Comparison of ENCODE assay signal across 1 cellular context in the genomic region with DNA sequence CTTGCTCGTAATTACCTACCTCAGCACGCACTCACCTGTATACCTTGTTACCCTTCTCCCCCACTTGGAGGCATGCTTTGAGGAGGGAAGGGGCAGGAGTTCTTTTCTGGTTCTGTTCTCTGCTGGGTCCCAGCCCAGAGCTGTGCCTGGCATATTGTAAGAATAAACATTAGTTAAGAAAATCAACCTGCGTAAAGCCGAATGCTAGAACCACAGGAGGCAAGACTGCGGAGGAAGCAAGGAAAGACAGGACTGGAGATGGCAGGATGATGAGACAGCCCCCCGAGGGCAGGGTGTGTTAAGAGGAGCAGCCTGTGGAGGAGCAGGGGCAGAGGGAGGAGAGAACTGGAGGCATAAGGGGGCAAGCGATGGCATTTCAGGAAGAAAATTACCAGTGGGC.
TF ChIP-seq lines count a peak whose summit lies in the region.

No MANE protein-coding gene starts in this region.

TF ChIP-seq in H1, 55 proteins besides CTCF, POLR2A, EP300 and RAD21:
- TF ChIP-seq FOSL1 (IDR thresholded peaks at IDR 0.05; ENCODE audit: insufficient read depth, low read depth, low read length) (no peak), CBX8 (IDR thresholded peaks at IDR 0.05; ENCODE audit: borderline replicate concordance, low read depth, low read length) (no peak), HDAC6 (IDR thresholded peaks at IDR 0.05; ENCODE audit: low read depth, low read length) (no peak), BRCA1 (IDR thresholded peaks at IDR 0.05; ENCODE audit: low read depth, low read length) (no peak), BCL11A (IDR thresholded peaks at IDR 0.05; ENCODE audit: low read depth in 2 of 2, low read length in 2 of 2) (no peak), BACH1 (IDR thresholded peaks at IDR 0.05; ENCODE audit: low read length) (no peak), CHD1 (IDR thresholded peaks at IDR 0.05; ENCODE audit: low read depth, low read length) (no peak), EZH2 (IDR thresholded peaks at IDR 0.05; ENCODE audit: low read depth, low read length, severe bottlenecking) (peak; percentile 58), SP1 (IDR thresholded peaks at IDR 0.05; ENCODE audit: low read depth, low read length) (no peak), CEBPB (IDR thresholded peaks at IDR 0.05; ENCODE audit: low read depth, low read length) (no peak), JUND (IDR thresholded peaks at IDR 0.05; ENCODE audit: low read length) (no peak), SUZ12 (IDR thresholded peaks at IDR 0.05; ENCODE audit: low read length) (peak; percentile 70; the same call in 1 of the 2 replicates), POU5F1 (IDR thresholded peaks at IDR 0.05; ENCODE audit: low read depth, low read length) (no peak), SIX5 (IDR thresholded peaks at IDR 0.05; ENCODE audit: low read depth, low read length) (no peak), ZNF274 (IDR thresholded peaks at IDR 0.05; ENCODE audit: borderline replicate concordance, extremely low read depth, low read length) (no peak), JUN (IDR thresholded peaks at IDR 0.05; ENCODE audit: low read depth, low read length) (no peak), RBBP5 (IDR thresholded peaks at IDR 0.05; ENCODE audit: borderline replicate concordance, low read depth, low read length) (no peak), SRF (IDR thresholded peaks at IDR 0.05; ENCODE audit: low read depth, low read length) (no peak), TCF12 (IDR thresholded peaks at IDR 0.05; ENCODE audit: low read depth, low read length) (no peak), CBX5 (IDR thresholded peaks at IDR 0.05; ENCODE audit: low read depth, low read length) (no peak), RNF2 (IDR thresholded peaks at IDR 0.05; ENCODE audit: borderline replicate concordance, low read depth, low read length, missing control alignments, poor library complexity, severe bottlenecking) (peak; percentile 68), RXRA (IDR thresholded peaks at IDR 0.05; ENCODE audit: insufficient read depth, low read depth, low read length) (no peak), GABPA (IDR thresholded peaks at IDR 0.05; ENCODE audit: borderline replicate concordance, insufficient read depth, low read length) (no peak)
- TF ChIP-seq, protein P1, sequence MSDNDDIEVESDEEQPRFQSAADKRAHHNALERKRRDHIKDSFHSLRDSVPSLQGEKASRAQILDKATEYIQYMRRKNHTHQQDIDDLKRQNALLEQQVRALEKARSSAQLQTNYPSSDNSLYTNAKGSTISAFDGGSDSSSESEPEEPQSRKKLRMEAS (IDR thresholded peaks at IDR 0.05) = no peak
- TF ChIP-seq, protein P2, sequence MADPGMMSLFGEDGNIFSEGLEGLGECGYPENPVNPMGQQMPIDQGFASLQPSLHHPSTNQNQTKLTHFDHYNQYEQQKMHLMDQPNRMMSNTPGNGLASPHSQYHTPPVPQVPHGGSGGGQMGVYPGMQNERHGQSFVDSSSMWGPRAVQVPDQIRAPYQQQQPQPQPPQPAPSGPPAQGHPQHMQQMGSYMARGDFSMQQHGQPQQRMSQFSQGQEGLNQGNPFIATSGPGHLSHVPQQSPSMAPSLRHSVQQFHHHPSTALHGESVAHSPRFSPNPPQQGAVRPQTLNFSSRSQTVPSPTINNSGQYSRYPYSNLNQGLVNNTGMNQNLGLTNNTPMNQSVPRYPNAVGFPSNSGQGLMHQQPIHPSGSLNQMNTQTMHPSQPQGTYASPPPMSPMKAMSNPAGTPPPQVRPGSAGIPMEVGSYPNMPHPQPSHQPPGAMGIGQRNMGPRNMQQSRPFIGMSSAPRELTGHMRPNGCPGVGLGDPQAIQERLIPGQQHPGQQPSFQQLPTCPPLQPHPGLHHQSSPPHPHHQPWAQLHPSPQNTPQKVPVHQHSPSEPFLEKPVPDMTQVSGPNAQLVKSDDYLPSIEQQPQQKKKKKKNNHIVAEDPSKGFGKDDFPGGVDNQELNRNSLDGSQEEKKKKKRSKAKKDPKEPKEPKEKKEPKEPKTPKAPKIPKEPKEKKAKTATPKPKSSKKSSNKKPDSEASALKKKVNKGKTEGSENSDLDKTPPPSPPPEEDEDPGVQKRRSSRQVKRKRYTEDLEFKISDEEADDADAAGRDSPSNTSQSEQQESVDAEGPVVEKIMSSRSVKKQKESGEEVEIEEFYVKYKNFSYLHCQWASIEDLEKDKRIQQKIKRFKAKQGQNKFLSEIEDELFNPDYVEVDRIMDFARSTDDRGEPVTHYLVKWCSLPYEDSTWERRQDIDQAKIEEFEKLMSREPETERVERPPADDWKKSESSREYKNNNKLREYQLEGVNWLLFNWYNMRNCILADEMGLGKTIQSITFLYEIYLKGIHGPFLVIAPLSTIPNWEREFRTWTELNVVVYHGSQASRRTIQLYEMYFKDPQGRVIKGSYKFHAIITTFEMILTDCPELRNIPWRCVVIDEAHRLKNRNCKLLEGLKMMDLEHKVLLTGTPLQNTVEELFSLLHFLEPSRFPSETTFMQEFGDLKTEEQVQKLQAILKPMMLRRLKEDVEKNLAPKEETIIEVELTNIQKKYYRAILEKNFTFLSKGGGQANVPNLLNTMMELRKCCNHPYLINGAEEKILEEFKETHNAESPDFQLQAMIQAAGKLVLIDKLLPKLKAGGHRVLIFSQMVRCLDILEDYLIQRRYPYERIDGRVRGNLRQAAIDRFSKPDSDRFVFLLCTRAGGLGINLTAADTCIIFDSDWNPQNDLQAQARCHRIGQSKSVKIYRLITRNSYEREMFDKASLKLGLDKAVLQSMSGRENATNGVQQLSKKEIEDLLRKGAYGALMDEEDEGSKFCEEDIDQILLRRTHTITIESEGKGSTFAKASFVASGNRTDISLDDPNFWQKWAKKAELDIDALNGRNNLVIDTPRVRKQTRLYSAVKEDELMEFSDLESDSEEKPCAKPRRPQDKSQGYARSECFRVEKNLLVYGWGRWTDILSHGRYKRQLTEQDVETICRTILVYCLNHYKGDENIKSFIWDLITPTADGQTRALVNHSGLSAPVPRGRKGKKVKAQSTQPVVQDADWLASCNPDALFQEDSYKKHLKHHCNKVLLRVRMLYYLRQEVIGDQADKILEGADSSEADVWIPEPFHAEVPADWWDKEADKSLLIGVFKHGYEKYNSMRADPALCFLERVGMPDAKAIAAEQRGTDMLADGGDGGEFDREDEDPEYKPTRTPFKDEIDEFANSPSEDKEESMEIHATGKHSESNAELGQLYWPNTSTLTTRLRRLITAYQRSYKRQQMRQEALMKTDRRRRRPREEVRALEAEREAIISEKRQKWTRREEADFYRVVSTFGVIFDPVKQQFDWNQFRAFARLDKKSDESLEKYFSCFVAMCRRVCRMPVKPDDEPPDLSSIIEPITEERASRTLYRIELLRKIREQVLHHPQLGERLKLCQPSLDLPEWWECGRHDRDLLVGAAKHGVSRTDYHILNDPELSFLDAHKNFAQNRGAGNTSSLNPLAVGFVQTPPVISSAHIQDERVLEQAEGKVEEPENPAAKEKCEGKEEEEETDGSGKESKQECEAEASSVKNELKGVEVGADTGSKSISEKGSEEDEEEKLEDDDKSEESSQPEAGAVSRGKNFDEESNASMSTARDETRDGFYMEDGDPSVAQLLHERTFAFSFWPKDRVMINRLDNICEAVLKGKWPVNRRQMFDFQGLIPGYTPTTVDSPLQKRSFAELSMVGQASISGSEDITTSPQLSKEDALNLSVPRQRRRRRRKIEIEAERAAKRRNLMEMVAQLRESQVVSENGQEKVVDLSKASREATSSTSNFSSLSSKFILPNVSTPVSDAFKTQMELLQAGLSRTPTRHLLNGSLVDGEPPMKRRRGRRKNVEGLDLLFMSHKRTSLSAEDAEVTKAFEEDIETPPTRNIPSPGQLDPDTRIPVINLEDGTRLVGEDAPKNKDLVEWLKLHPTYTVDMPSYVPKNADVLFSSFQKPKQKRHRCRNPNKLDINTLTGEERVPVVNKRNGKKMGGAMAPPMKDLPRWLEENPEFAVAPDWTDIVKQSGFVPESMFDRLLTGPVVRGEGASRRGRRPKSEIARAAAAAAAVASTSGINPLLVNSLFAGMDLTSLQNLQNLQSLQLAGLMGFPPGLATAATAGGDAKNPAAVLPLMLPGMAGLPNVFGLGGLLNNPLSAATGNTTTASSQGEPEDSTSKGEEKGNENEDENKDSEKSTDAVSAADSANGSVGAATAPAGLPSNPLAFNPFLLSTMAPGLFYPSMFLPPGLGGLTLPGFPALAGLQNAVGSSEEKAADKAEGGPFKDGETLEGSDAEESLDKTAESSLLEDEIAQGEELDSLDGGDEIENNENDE (IDR thresholded peaks at IDR 0.05; ENCODE audit: insufficient replicate concordance, low read length) = no peak
- TF ChIP-seq, protein P3, sequence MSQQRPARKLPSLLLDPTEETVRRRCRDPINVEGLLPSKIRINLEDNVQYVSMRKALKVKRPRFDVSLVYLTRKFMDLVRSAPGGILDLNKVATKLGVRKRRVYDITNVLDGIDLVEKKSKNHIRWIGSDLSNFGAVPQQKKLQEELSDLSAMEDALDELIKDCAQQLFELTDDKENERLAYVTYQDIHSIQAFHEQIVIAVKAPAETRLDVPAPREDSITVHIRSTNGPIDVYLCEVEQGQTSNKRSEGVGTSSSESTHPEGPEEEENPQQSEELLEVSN (IDR thresholded peaks at IDR 0.05) = no peak
- TF ChIP-seq, protein P4, sequence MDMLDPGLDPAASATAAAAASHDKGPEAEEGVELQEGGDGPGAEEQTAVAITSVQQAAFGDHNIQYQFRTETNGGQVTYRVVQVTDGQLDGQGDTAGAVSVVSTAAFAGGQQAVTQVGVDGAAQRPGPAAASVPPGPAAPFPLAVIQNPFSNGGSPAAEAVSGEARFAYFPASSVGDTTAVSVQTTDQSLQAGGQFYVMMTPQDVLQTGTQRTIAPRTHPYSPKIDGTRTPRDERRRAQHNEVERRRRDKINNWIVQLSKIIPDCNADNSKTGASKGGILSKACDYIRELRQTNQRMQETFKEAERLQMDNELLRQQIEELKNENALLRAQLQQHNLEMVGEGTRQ (IDR thresholded peaks at IDR 0.05; ENCODE audit: low read length) = no peak
